ENCODE assay signal across 1 cellular context in genomic region chr7:73703649-73703984, GRCh38.
TF ChIP-seq lines count a peak whose summit lies in the region.

No MANE protein-coding gene starts in this region.

TF ChIP-seq in A549, 52 proteins besides CTCF, POLR2A, EP300 and RAD21 (continued from another document):
- TF ChIP-seq PHF8 (IDR thresholded peaks at IDR 0.05; ENCODE audit: borderline replicate concordance, low read depth) (no peak), JUN (IDR thresholded peaks at IDR 0.05) (no peak; a peak in 1 of 5 replicates), KDM5A (IDR thresholded peaks at IDR 0.05) (no peak), BCL3 (IDR thresholded peaks at IDR 0.05) (no peak), MAFK (IDR thresholded peaks at IDR 0.05; ENCODE audit: partially characterized antibody) (no peak), CHD2 (IDR thresholded peaks at IDR 0.05; ENCODE audit: low read length, partially characterized antibody) (no peak), EHMT2 (IDR thresholded peaks at IDR 0.05; ENCODE audit: low read depth) (no peak), FOSL2 (IDR thresholded peaks at IDR 0.05) (no peak), FOSL2 (CRISPR knock-in tag; IDR thresholded peaks at IDR 0.05) (no peak)
